ENCODE assay signal across 8 cellular contexts in genomic region chr9:105842023-105842644, GRCh38.
DNase-seq lines count a peak whose midpoint lies in the region; ATAC-seq and TF ChIP-seq lines count a peak whose summit lies in the region.

No MANE protein-coding gene starts in this region.

- no peak overlapping the region for H3K4me3 ChIP-seq in fibroblast of the aortic adventitia (ENCODE audit: low read depth, low read length)

- peak; percentile 72 for TF ChIP-seq CTCF in fibroblast of the aortic adventitia (IDR thresholded peaks at IDR 0.05; ENCODE audit: insufficient read depth, low read length)

- ATAC-seq in GM18858 (IDR thresholded peaks at IDR 0.05; ENCODE audit: unreplicated experiment) (no peak), HG03565 (IDR thresholded peaks at IDR 0.05; ENCODE audit: unreplicated experiment) (no peak)

- DNase-seq in SIG-M5 treated with dmso at 0.1 percent for 504 hours (lab: John Stamatoyannopoulos, UW; ENCODE audit: unreplicated experiment) (peak; percentile 19), SIG-M5 (lab: John Stamatoyannopoulos, UW) (no peak), HK-2 (ENCODE audit: unreplicated experiment) (peak; percentile 8), SK-MEL-5 (ENCODE audit: low read depth, low spot score) (peak; percentile 68), fibroblast of the aortic adventitia (ENCODE audit: low read depth) (peak; percentile 41), putamen (ENCODE audit: low spot score) (peak; percentile 16)

- in situ Hi-C loops in SK-MEL-5 (cut with HindIII; ENCODE audit: low pct_unique_long_range_greater_than_20kb, low sequenced_read_pairs): no loop called here
